ENCODE assay signal across 8 cellular contexts in genomic region chr16:2428787-2429036, GRCh38. TPM values are rescaled to one million over a fixed set of nuclear protein-coding genes. Genes with fewer than 3 reads are reported as not detected.
A peak's percentile ranks its signal among the peaks of the same experiment; 100 is the strongest.
DNase-seq lines count a peak whose midpoint lies in the region; FAIRE-seq and TF ChIP-seq lines count a peak whose summit lies in the region.

No MANE protein-coding gene starts in this region.

- peaks cover 20% of the 10 kb centered on the region for H3K27me3 Mint-ChIP-seq in astrocyte (ENCODE audit: low read depth, unreplicated experiment)
- no peaks in the 10 kb centered on the region for H3K27me3 Mint-ChIP-seq in type B pancreatic cell

- DNase-seq in activated T-cell treated with anti-CD3 and anti-CD28 coated beads for 48 hours (ENCODE audit: low read depth) = peak; percentile 15
- no peak for DNase-seq in activated T-cell treated with anti-CD3 and anti-CD28 coated beads, Interleukin-2, amount 50 U/mL, for 48 hours
- DNase-seq in astrocyte (ENCODE audit: low read depth) = no peak
- DNase-seq in type B pancreatic cell (ENCODE audit: extremely low spot score, unreplicated experiment) = no peak
- DNase-seq in DMS114 treated with DMSO at 0.1 percent for 48 hours (lab: John Stamatoyannopoulos, UW; ENCODE audit: unreplicated experiment) = no peak
- DNase-seq in EL = no peak
- DNase-seq in COR-L47 (lab: John Stamatoyannopoulos, UW) = no peak

- H3K9ac ChIP-seq in astrocyte (ENCODE audit: low read length) (peak overlapping the region; percentile 86), liver (ENCODE audit: low read depth in 1 of 2, low read length in 2 of 2) (no peak overlapping the region)

- 4% methylated on average over 24 of the region's 24 CpGs for WGBS in liver

- peaks cover 6% of the 10 kb centered on the region for H3K4me1 Mint-ChIP-seq in astrocyte (ENCODE audit: low read depth, unreplicated experiment)
- peaks cover 22% of the 10 kb centered on the region for H3K4me1 Mint-ChIP-seq in type B pancreatic cell (ENCODE audit: unreplicated experiment)

- peak overlapping the region; percentile 100 for H2AFZ ChIP-seq in astrocyte (ENCODE audit: low read depth, low read length)

- H3K4me2 ChIP-seq in astrocyte (ENCODE audit: low read length) = peak overlapping the region; percentile 93

- peaks cover 15% of the 10 kb centered on the region for H4K20me1 ChIP-seq in astrocyte (ENCODE audit: insufficient read depth, low read length)

- H3K4me3 ChIP-seq in astrocyte (ENCODE audit: insufficient read depth, low read depth, low read length) (peak overlapping the region; percentile 70), liver (ENCODE audit: low read depth in 1 of 3, low read length in 3 of 3) (peak overlapping the region; percentile 27 to 80 (median 65))

- TF ChIP-seq CTCF in astrocyte (IDR thresholded peaks at IDR 0.05; ENCODE audit: insufficient read depth, low read depth, low read length) (no peak), liver (IDR thresholded peaks at IDR 0.05; ENCODE audit: low read depth, low read length, missing input control) (no peak), type B pancreatic cell (conservative IDR thresholded peaks at IDR 0.05) (no peak)

- no peak overlapping the region for H3K27ac Mint-ChIP-seq in astrocyte (ENCODE audit: unreplicated experiment)
- peak overlapping the region; percentile 87 for H3K27ac Mint-ChIP-seq in type B pancreatic cell

- peak overlapping the region; percentile 82 for H3K4me3 Mint-ChIP-seq in astrocyte (ENCODE audit: unreplicated experiment)
- peak overlapping the region; percentile 91 for H3K4me3 Mint-ChIP-seq in type B pancreatic cell

- peaks cover 11% of the 10 kb centered on the region for H3K4me1 ChIP-seq in astrocyte (ENCODE audit: insufficient read depth, low read length)
- H3K4me1 ChIP-seq in liver (ENCODE audit: control insufficient read depth in 4 of 4, insufficient read depth in 4 of 4, low read length in 3 of 4) = peaks cover 3 to 19% (median 9%) of the 10 kb centered on the region in 4 donors

- H3K36me3 ChIP-seq in astrocyte (ENCODE audit: insufficient read depth, low read length) (peaks cover 6% of the 10 kb centered on the region), liver (ENCODE audit: control insufficient read depth in 4 of 4, insufficient read depth in 3 of 4, low read depth in 1 of 4, low read length in 3 of 4) (no peaks in the 10 kb centered on the region)

- no peak for FAIRE-seq in astrocyte (lab: Jason Lieb, UNC)

- no peaks in the 10 kb centered on the region for H3K9me3 Mint-ChIP-seq in astrocyte (ENCODE audit: unreplicated experiment)
- no peaks in the 10 kb centered on the region for H3K9me3 Mint-ChIP-seq in type B pancreatic cell

- H3K27me3 ChIP-seq in astrocyte (ENCODE audit: insufficient read depth, low read length) (no peaks in the 10 kb centered on the region), liver (ENCODE audit: control insufficient read depth in 4 of 4, insufficient read depth in 4 of 4, low read length in 3 of 4) (no peaks in the 10 kb centered on the region)

- H3K9me3 ChIP-seq in astrocyte (ENCODE audit: insufficient read depth, low read depth, low read length) = no peaks in the 10 kb centered on the region
- no peaks in the 10 kb centered on the region for H3K9me3 ChIP-seq in liver (ENCODE audit: control insufficient read depth in 4 of 4, low read length in 3 of 4)

- peaks cover 42% of the 10 kb centered on the region for H3K79me2 ChIP-seq in astrocyte (ENCODE audit: insufficient read depth, low read length)

- H3K36me3 Mint-ChIP-seq in astrocyte (ENCODE audit: low read depth, unreplicated experiment) (peaks cover 1% of the 10 kb centered on the region), type B pancreatic cell (peaks cover 7% of the 10 kb centered on the region)

- H3K27ac ChIP-seq in astrocyte (ENCODE audit: low read depth, low read length) (peak overlapping the region; percentile 68), liver (ENCODE audit: low read depth in 1 of 2, low read length in 2 of 2) (no peak overlapping the region)

- no peak for TF ChIP-seq RAD21 in liver (IDR thresholded peaks at IDR 0.05)

TF ChIP-seq in liver, 16 proteins besides CTCF, POLR2A, EP300 and RAD21:
- TF ChIP-seq JUND (IDR thresholded peaks at IDR 0.05) (no peak), RXRA (IDR thresholded peaks at IDR 0.05) (no peak), HNF4A (conservative IDR thresholded peaks at IDR 0.05) (no peak), SP1 (IDR thresholded peaks at IDR 0.05) (no peak), FOXA1 (IDR thresholded peaks at IDR 0.05) (no peak), GABPA (IDR thresholded peaks at IDR 0.05 in 1 of 2, conservative IDR thresholded peaks at IDR 0.05 in 1 of 2) (no peak), ATF3 (IDR thresholded peaks at IDR 0.05) (no peak), EGR1 (IDR thresholded peaks at IDR 0.05; ENCODE audit: low read depth in 2 of 2) (no peak), ZBTB33 (IDR thresholded peaks at IDR 0.05) (no peak), NR2F2 (IDR thresholded peaks at IDR 0.05) (no peak), REST (IDR thresholded peaks at IDR 0.05) (no peak), FOXA2 (IDR thresholded peaks at IDR 0.05) (no peak), TAF1 (conservative IDR thresholded peaks at IDR 0.05) (no peak), YY1 (IDR thresholded peaks at IDR 0.05) (no peak), HNF4G (IDR thresholded peaks at IDR 0.05) (no peak), MAX (IDR thresholded peaks at IDR 0.05) (no peak)

RNA-seq across cellular contexts. Expression of gene CCNF, which starts 0.5 kb away (rescaled TPM):
- 5.5 and 6.4 TPM in 2 replicates for total RNA-seq in astrocyte
- 10 to 100 TPM in 1 of 2 donors, 1 to 10 TPM in 1; 1.8 to 46.3 TPM for total RNA-seq in liver
- polyA plus RNA-seq in liver = 1 to 10 TPM in 1 of 2 donors, under 1 TPM in 1; 0.88 to 1.8 TPM
- 15.5 and 36.0 TPM in 2 replicates for total RNA-seq in type B pancreatic cell (ENCODE audit: low replicate concordance)

RNA-seq across cellular contexts. Expression of gene TEDC2, which starts 31.2 kb away (rescaled TPM):
- total RNA-seq in astrocyte = 5.8 and 6.0 TPM in 2 replicates
- total RNA-seq in liver = 1 to 10 TPM in 1 of 2 donors, under 1 TPM in 1; 0.84 to 6.7 TPM
- polyA plus RNA-seq in liver = 1 to 10 TPM in 1 of 2 donors, under 1 TPM in 1; 0.71 to 1.3 TPM
- 10.5 and 31.6 TPM in 2 replicates for total RNA-seq in type B pancreatic cell (ENCODE audit: low replicate concordance)

RNA-seq across cellular contexts. Expression of gene NTN3, which starts 42.4 kb away (rescaled TPM):
- total RNA-seq in astrocyte = 1.1 and 1.3 TPM in 2 replicates
- total RNA-seq in liver = 1 to 10 TPM in 1 of 2 donors, under 1 TPM in 1; 0.19 to 2.3 TPM
- polyA plus RNA-seq in liver = under 1 TPM in 1 of 2 donors, not detected in 1; 0.28 TPM
- total RNA-seq in type B pancreatic cell (ENCODE audit: low replicate concordance) = 1.2 and 4.5 TPM in 2 replicates

RNA-seq across cellular contexts. Expression of gene TBC1D24, which starts 46.2 kb away (rescaled TPM):
- total RNA-seq in astrocyte (12.8 and 13.4 TPM in 2 replicates), liver (10 to 100 TPM; 14.6 to 22.3 TPM), type B pancreatic cell (ENCODE audit: low replicate concordance) (15.6 and 22.1 TPM in 2 replicates)
- 1 to 10 TPM; 8.4 TPM for polyA plus RNA-seq in liver
